1 cellular context compared by ENCODE assay signal in the genomic region with DNA sequence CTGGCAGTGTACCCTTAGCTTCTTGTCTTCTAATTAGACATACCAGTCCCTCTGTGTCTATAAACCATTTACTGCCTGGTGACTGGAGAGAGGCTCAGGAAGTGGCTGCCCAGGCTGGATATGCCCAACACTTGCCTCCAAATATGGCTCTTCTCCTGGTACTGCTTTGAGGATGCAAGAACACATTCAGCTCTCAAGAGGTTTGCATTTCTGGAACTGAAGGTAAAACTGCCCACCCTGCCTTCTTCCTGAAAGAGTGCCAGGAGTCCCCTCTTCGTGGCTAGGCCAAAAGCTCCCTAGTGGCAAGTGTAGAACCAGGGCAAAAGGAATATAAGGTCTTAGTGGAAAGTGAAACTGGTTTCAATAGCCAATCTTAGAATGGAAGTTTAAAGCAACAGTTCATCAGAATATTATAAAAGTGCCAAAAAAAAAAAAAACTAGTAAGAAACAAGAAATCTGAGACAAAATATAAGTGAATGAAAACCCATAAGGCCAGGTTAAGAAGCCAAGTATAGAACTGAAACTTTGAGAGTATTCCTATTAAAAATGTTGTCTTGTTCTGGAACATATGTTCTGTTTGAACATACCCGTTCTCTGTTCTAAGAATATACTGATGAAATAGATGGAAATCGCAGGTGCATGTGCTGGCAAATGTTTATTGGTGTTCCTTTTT.
TF ChIP-seq lines count a peak whose summit lies in the region.

No MANE protein-coding gene starts in this region.

TF ChIP-seq in H1, 55 proteins besides CTCF, POLR2A, EP300 and RAD21 (continued from another document):
- TF ChIP-seq, protein P1, sequence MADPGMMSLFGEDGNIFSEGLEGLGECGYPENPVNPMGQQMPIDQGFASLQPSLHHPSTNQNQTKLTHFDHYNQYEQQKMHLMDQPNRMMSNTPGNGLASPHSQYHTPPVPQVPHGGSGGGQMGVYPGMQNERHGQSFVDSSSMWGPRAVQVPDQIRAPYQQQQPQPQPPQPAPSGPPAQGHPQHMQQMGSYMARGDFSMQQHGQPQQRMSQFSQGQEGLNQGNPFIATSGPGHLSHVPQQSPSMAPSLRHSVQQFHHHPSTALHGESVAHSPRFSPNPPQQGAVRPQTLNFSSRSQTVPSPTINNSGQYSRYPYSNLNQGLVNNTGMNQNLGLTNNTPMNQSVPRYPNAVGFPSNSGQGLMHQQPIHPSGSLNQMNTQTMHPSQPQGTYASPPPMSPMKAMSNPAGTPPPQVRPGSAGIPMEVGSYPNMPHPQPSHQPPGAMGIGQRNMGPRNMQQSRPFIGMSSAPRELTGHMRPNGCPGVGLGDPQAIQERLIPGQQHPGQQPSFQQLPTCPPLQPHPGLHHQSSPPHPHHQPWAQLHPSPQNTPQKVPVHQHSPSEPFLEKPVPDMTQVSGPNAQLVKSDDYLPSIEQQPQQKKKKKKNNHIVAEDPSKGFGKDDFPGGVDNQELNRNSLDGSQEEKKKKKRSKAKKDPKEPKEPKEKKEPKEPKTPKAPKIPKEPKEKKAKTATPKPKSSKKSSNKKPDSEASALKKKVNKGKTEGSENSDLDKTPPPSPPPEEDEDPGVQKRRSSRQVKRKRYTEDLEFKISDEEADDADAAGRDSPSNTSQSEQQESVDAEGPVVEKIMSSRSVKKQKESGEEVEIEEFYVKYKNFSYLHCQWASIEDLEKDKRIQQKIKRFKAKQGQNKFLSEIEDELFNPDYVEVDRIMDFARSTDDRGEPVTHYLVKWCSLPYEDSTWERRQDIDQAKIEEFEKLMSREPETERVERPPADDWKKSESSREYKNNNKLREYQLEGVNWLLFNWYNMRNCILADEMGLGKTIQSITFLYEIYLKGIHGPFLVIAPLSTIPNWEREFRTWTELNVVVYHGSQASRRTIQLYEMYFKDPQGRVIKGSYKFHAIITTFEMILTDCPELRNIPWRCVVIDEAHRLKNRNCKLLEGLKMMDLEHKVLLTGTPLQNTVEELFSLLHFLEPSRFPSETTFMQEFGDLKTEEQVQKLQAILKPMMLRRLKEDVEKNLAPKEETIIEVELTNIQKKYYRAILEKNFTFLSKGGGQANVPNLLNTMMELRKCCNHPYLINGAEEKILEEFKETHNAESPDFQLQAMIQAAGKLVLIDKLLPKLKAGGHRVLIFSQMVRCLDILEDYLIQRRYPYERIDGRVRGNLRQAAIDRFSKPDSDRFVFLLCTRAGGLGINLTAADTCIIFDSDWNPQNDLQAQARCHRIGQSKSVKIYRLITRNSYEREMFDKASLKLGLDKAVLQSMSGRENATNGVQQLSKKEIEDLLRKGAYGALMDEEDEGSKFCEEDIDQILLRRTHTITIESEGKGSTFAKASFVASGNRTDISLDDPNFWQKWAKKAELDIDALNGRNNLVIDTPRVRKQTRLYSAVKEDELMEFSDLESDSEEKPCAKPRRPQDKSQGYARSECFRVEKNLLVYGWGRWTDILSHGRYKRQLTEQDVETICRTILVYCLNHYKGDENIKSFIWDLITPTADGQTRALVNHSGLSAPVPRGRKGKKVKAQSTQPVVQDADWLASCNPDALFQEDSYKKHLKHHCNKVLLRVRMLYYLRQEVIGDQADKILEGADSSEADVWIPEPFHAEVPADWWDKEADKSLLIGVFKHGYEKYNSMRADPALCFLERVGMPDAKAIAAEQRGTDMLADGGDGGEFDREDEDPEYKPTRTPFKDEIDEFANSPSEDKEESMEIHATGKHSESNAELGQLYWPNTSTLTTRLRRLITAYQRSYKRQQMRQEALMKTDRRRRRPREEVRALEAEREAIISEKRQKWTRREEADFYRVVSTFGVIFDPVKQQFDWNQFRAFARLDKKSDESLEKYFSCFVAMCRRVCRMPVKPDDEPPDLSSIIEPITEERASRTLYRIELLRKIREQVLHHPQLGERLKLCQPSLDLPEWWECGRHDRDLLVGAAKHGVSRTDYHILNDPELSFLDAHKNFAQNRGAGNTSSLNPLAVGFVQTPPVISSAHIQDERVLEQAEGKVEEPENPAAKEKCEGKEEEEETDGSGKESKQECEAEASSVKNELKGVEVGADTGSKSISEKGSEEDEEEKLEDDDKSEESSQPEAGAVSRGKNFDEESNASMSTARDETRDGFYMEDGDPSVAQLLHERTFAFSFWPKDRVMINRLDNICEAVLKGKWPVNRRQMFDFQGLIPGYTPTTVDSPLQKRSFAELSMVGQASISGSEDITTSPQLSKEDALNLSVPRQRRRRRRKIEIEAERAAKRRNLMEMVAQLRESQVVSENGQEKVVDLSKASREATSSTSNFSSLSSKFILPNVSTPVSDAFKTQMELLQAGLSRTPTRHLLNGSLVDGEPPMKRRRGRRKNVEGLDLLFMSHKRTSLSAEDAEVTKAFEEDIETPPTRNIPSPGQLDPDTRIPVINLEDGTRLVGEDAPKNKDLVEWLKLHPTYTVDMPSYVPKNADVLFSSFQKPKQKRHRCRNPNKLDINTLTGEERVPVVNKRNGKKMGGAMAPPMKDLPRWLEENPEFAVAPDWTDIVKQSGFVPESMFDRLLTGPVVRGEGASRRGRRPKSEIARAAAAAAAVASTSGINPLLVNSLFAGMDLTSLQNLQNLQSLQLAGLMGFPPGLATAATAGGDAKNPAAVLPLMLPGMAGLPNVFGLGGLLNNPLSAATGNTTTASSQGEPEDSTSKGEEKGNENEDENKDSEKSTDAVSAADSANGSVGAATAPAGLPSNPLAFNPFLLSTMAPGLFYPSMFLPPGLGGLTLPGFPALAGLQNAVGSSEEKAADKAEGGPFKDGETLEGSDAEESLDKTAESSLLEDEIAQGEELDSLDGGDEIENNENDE (IDR thresholded peaks at IDR 0.05; ENCODE audit: insufficient replicate concordance, low read length): no peak
